21 cellular contexts compared by ENCODE assay signal in the genomic region with DNA sequence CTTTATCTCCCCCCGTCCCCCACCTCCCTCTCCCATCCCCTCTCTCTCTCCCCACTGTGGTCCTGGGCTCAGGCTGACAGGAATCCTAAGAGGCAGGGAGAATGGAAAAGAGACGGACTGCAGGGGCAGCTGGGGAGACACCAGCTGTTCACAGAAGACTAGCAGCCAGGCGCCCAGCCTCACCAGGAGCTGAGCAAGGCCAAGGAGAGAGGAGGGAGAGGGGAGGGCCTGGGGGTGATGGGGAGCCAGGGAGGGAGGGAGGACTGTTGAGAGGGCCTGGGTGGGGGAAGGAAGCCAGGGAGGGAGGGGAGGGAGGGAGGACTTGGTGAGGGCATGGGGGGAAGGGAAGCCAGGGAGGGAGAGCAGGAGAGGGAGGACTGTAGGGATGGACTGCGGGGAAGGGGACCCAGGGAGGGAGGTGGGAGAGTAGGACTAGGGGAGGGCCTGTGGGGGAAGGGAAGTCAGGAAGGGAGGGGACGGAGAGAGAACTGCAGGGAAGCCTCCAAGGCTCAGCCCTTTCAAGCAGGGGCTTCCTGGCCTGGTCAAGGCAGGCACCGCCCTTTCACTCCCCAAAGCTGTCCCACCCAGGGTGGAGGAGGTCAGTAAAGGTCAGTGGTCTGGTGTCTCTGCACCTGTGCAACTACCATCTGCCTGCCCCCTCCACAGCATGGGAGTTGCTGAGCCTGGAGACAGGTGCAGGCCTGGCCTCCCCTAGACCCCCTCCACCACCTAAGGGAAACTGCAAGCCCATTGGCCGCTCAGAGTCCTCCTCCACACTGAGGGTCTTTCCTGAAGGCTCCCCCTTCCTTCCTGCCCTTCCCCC.
DNase-seq lines count a peak whose midpoint lies in the region; ATAC-seq and TF ChIP-seq lines count a peak whose summit lies in the region.
"Had no signal": no experiment of that assay in that cellular context is flagged by ENCODE, and none has a peak within 500 bp of the region (broad histone marks: within the 10 kb centered on the region; RNA-seq: fewer than 3 reads in every experiment).

No MANE protein-coding gene starts in this region.

- H3K9me3 Mint-ChIP-seq in type B pancreatic cell = no peaks in the 10 kb centered on the region
- H3K9me3 Mint-ChIP-seq: stimulated activated naive CD8-positive, alpha-beta T cell treated with anti-CD3 and anti-CD28 coated beads, Interleukin-15, Interleukin-2, amounts not matched to agents 100 ng/mL and 50 ng/mL, for 24 hours had no signal

- no peaks in the 10 kb centered on the region for H3K36me3 Mint-ChIP-seq in type B pancreatic cell
- H3K36me3 Mint-ChIP-seq: brain had no signal

- no peak overlapping the region for H3K27ac Mint-ChIP-seq in type B pancreatic cell
- H3K27ac Mint-ChIP-seq: stimulated activated naive CD8-positive, alpha-beta T cell treated with anti-CD3 and anti-CD28 coated beads, Interleukin-15, Interleukin-2, amounts not matched to agents 100 ng/mL and 50 ng/mL, for 24 hours had no signal

- DNase-seq in NCI-H2081 (lab: John Stamatoyannopoulos, UW) (peak; percentile 58 to 61), NCI-H2081 treated with DMSO at 0.1 percent for 48 hours (lab: John Stamatoyannopoulos, UW) (no peak), NCI-H524 (lab: John Stamatoyannopoulos, UW) (peak; percentile 86 to 97), foreskin keratinocyte (no peak), T1000 (lab: John Stamatoyannopoulos, UW) (no peak), type B pancreatic cell (ENCODE audit: extremely low spot score, unreplicated experiment) (no peak)
- DNase-seq: activated naive CD4-positive, alpha-beta T cell; Caco-2; effector CD4-positive, alpha-beta T cell; foreskin fibroblast; KG1; mesenchymal stem cell; NCI-H226; occipital lobe; SIG-M5 had no signal

- H3K4me1 ChIP-seq in foreskin keratinocyte = no peaks in the 10 kb centered on the region
- H3K4me1 ChIP-seq: Caco-2, HAP-1 had no signal

- TF ChIP-seq CTCF in foreskin keratinocyte (conservative IDR thresholded peaks at IDR 0.05) (no peak), type B pancreatic cell (conservative IDR thresholded peaks at IDR 0.05) (no peak)

- peaks cover 4% of the 10 kb centered on the region for H3K27me3 Mint-ChIP-seq in type B pancreatic cell
- H3K27me3 Mint-ChIP-seq: brain; stimulated activated naive CD8-positive, alpha-beta T cell treated with anti-CD3 and anti-CD28 coated beads, Interleukin-15, Interleukin-2, amounts not matched to agents 100 ng/mL and 50 ng/mL, for 24 hours had no signal

- H3K27ac ChIP-seq in cingulate gyrus (ENCODE audit: low read depth, low read length) (peak overlapping the region; percentile 19), foreskin keratinocyte (no peak overlapping the region)
- H3K27ac ChIP-seq: skin epidermis had no signal

- H3K27me3 ChIP-seq in foreskin keratinocyte = no peaks in the 10 kb centered on the region

- H3K4me1 Mint-ChIP-seq in type B pancreatic cell (ENCODE audit: unreplicated experiment) = peaks cover 7% of the 10 kb centered on the region

- ATAC-seq in foreskin keratinocyte (no peak), HG02798 (IDR thresholded peaks at IDR 0.05; ENCODE audit: poor library complexity, unreplicated experiment) (no peak)

- no peak overlapping the region for H3K4me3 Mint-ChIP-seq in type B pancreatic cell
- H3K4me3 Mint-ChIP-seq: brain; stimulated activated naive CD8-positive, alpha-beta T cell treated with anti-CD3 and anti-CD28 coated beads, Interleukin-15, Interleukin-2, amounts not matched to agents 100 ng/mL and 50 ng/mL, for 24 hours had no signal

Comparison
In these comparisons a context has a peak if more than half of its experiments do, and no peak if none do; other contexts are left out.
1. DNase-seq: peak in NCI-H2081 (2 of 2) and NCI-H524 (2 of 2); none in NCI-H2081 treated with DMSO at 0.1 percent for 48 hours (single experiment), foreskin keratinocyte (0 of 2), T1000 (single experiment) and type B pancreatic cell (single experiment).